In the genomic region with DNA sequence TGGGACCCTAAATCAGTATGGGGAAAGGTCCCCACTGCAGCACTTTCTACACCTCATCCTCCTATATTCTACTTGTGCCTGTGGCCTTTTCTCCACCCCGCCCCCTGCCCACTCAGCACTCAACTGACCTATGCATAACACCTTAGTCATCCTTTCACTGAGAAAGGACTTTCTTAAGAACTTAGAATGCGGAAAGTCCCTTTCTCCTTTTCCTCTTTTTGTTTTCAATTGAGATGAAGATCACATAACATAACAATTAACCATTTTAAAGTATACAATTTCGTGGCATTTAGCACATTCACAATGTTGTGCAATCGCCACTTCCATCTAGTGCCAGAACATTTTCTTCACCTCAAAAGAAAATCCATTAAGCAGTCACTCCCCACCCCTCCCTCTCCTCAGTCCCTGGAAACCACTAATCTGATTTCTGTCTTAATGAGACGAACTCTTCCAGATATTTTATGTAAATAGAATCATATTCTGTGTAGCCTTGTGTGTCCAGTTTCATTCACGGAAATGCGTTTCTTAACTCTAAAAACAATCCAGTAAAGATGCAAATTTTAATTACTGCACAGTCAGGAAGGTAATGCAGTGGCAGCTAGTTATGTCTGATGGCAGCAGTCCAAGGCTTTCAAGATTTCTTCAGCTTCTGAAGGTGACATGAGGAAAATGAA, we compare ENCODE assay signal across 8 cellular contexts. TPM values are rescaled to one million over a fixed set of nuclear protein-coding genes. Genes with fewer than 3 reads are reported as not detected.
DNase-seq lines count a peak whose midpoint lies in the region; TF ChIP-seq lines count a peak whose summit lies in the region.

No MANE protein-coding gene starts in this region.

- H3K4me1 ChIP-seq in HAP-1, result peaks cover 17% of the 10 kb centered on the region
- peaks cover 11% of the 10 kb centered on the region for H3K4me1 ChIP-seq in endodermal cell (ENCODE audit: control insufficient read depth, insufficient read depth, low read length)

- no peak overlapping the region for H3K9ac ChIP-seq in endodermal cell (ENCODE audit: extremely low read depth, low read length, poor library complexity, severe bottlenecking)

- TF ChIP-seq CTCF in endodermal cell (conservative IDR thresholded peaks at IDR 0.05), result no peak
- no peak for TF ChIP-seq CTCF in progenitor cell of endocrine pancreas (IDR thresholded peaks at IDR 0.05; ENCODE audit: unreplicated experiment)

- H3K27ac Mint-ChIP-seq in endodermal cell (no peak overlapping the region), progenitor cell of endocrine pancreas (no peak overlapping the region)

- no peak overlapping the region for H3K27ac ChIP-seq in endodermal cell (ENCODE audit: low read depth, low read length)

- H3K27me3 Mint-ChIP-seq in endodermal cell (ENCODE audit: insufficient read depth) (peaks cover 11% of the 10 kb centered on the region), progenitor cell of endocrine pancreas (peaks cover 53% of the 10 kb centered on the region)

- no peaks in the 10 kb centered on the region for H3K36me3 ChIP-seq in HAP-1 (replicated peaks)
- H3K36me3 ChIP-seq in endodermal cell (ENCODE audit: control insufficient read depth, insufficient read depth, low read length), result no peaks in the 10 kb centered on the region

- H3K9me3 Mint-ChIP-seq in endodermal cell (no peaks in the 10 kb centered on the region), progenitor cell of endocrine pancreas (ENCODE audit: low read depth) (no peaks in the 10 kb centered on the region)

- H3K4me3 ChIP-seq in HAP-1 (no peak overlapping the region), endodermal cell (ENCODE audit: low read length) (no peak overlapping the region)

- H3K4me3 Mint-ChIP-seq in endodermal cell, result no peak overlapping the region
- H3K4me3 Mint-ChIP-seq in progenitor cell of endocrine pancreas (ENCODE audit: low read depth), result no peak overlapping the region

- peak; percentile 37 for DNase-seq in GM04504 (ENCODE audit: low read depth)
- peak; percentile 78 to 80 for DNase-seq in HAP-1 (ENCODE audit: low spot score in 2 of 2)
- DNase-seq in endodermal cell, result peak; percentile 65
- peak; percentile 4 to 50 for DNase-seq in stimulated activated CD4-positive, alpha-beta T cell treated with anti-CD3 and anti-CD28 coated beads, Interleukin-1b, Interleukin-23, amount 100 ng/mL, for 4 hours (ENCODE audit: low read depth in 2 of 2)
- DNase-seq in progenitor cell of endocrine pancreas (ENCODE audit: low spot score, unreplicated experiment), result no peak
- DNase-seq in HEK293T (ENCODE audit: extremely low spot score), result no peak
- no peak for DNase-seq in NCI-H1694 (lab: John Stamatoyannopoulos, UW)

- no peaks in the 10 kb centered on the region for H3K27me3 ChIP-seq in HAP-1 (ENCODE audit: low read depth)
- peaks cover 6% of the 10 kb centered on the region for H3K27me3 ChIP-seq in endodermal cell (ENCODE audit: control insufficient read depth, insufficient read depth, low read length, poor library complexity, severe bottlenecking)

- H3K9me3 ChIP-seq in HAP-1 (no peaks in the 10 kb centered on the region), endodermal cell (ENCODE audit: control insufficient read depth, low read length) (no peaks in the 10 kb centered on the region)

- in situ Hi-C loops in HAP-1 (cut with MboI; ENCODE audit: low sequenced_read_pairs), result loop anchor here (10.0 kb wide), 1 partner anchor 173 kb away; a partner anchor contains a TSS

- POLR2A ChIA-PET in HEK293T (lab: Yijun Ruan, JAX), result no interaction called here

- H3K4me1 Mint-ChIP-seq in endodermal cell (peaks cover 29% of the 10 kb centered on the region), progenitor cell of endocrine pancreas (ENCODE audit: low read depth) (peaks cover 8% of the 10 kb centered on the region)

- WGBS in endodermal cell (ENCODE audit: insufficient coverage in 1 of 2, insufficient read length in 1 of 2), 2 experiments, result 65 to 67% methylated on average over 4 to 7 of the region's 7 CpGs

- CTCF ChIA-PET in HEK293T (lab: Yijun Ruan, JAX), result no interaction called here

- H3K36me3 Mint-ChIP-seq in endodermal cell (ENCODE audit: low read depth) (no peaks in the 10 kb centered on the region), progenitor cell of endocrine pancreas (ENCODE audit: insufficient read depth) (no peaks in the 10 kb centered on the region)

TF ChIP-seq in PFSK-1, 5 proteins besides CTCF, POLR2A, EP300 and RAD21:
- TF ChIP-seq SIN3A (IDR thresholded peaks at IDR 0.05; ENCODE audit: borderline replicate concordance, insufficient read depth, low read length), result 0 out of 2 replicates have a peak, but pooled peaks have one; percentile 20
- TF ChIP-seq, protein P1, sequence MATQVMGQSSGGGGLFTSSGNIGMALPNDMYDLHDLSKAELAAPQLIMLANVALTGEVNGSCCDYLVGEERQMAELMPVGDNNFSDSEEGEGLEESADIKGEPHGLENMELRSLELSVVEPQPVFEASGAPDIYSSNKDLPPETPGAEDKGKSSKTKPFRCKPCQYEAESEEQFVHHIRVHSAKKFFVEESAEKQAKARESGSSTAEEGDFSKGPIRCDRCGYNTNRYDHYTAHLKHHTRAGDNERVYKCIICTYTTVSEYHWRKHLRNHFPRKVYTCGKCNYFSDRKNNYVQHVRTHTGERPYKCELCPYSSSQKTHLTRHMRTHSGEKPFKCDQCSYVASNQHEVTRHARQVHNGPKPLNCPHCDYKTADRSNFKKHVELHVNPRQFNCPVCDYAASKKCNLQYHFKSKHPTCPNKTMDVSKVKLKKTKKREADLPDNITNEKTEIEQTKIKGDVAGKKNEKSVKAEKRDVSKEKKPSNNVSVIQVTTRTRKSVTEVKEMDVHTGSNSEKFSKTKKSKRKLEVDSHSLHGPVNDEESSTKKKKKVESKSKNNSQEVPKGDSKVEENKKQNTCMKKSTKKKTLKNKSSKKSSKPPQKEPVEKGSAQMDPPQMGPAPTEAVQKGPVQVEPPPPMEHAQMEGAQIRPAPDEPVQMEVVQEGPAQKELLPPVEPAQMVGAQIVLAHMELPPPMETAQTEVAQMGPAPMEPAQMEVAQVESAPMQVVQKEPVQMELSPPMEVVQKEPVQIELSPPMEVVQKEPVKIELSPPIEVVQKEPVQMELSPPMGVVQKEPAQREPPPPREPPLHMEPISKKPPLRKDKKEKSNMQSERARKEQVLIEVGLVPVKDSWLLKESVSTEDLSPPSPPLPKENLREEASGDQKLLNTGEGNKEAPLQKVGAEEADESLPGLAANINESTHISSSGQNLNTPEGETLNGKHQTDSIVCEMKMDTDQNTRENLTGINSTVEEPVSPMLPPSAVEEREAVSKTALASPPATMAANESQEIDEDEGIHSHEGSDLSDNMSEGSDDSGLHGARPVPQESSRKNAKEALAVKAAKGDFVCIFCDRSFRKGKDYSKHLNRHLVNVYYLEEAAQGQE (IDR thresholded peaks at IDR 0.05; ENCODE audit: insufficient read depth in 1 of 2, low read depth in 2 of 2, low read length in 2 of 2), result no peak

TF ChIP-seq in HEK293T, 16 proteins besides CTCF, POLR2A, EP300 and RAD21:
- TF ChIP-seq BHLHE40 (IDR thresholded peaks at IDR 0.05; ENCODE audit: borderline replicate concordance) (no peak), ARNT (IDR thresholded peaks at IDR 0.05) (no peak), LEF1 (IDR thresholded peaks at IDR 0.05; ENCODE audit: borderline replicate concordance) (no peak), ELF4 (IDR thresholded peaks at IDR 0.05) (no peak), NFRKB (IDR thresholded peaks at IDR 0.05) (no peak), TARDBP (IDR thresholded peaks at IDR 0.05) (no peak), SUZ12 (IDR thresholded peaks at IDR 0.05) (no peak), ZNF384 (IDR thresholded peaks at IDR 0.05) (no peak), FOXK2 (IDR thresholded peaks at IDR 0.05) (no peak), FOXM1 (IDR thresholded peaks at IDR 0.05; ENCODE audit: borderline replicate concordance) (no peak), CTBP1 (IDR thresholded peaks at IDR 0.05; ENCODE audit: borderline replicate concordance) (no peak), SP1 (IDR thresholded peaks at IDR 0.05) (no peak), HDGF (IDR thresholded peaks at IDR 0.05; ENCODE audit: borderline replicate concordance) (no peak), FOXA1 (IDR thresholded peaks at IDR 0.05) (no peak), L3MBTL2 (conservative IDR thresholded peaks at IDR 0.05) (no peak)
- TF ChIP-seq, protein P2, sequence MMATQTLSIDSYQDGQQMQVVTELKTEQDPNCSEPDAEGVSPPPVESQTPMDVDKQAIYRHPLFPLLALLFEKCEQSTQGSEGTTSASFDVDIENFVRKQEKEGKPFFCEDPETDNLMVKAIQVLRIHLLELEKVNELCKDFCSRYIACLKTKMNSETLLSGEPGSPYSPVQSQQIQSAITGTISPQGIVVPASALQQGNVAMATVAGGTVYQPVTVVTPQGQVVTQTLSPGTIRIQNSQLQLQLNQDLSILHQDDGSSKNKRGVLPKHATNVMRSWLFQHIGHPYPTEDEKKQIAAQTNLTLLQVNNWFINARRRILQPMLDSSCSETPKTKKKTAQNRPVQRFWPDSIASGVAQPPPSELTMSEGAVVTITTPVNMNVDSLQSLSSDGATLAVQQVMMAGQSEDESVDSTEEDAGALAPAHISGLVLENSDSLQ (IDR thresholded peaks at IDR 0.05), result no peak

RNA-seq across cellular contexts. Expression of a gene that starts 41.7 kb away (rescaled TPM):
- 2.2 TPM for polyA plus RNA-seq in PFSK-1 (2012; ENCODE audit: insufficient read length, low read depth)
- total RNA-seq in endodermal cell, result under 1 TPM in 1 of 2 donors, not detected in 1; 0.95 TPM
- 6.3 TPM for polyA plus RNA-seq in endodermal cell (2013, experiment 1 of 2)
- 6.9 TPM for polyA plus RNA-seq in endodermal cell (2013, experiment 2 of 2)
- 1.9 and 2.7 TPM in 2 replicates for total RNA-seq in progenitor cell of endocrine pancreas

Comparison
In these comparisons a context has a peak if more than half of its experiments do, and no peak if none do; other contexts are left out.
1. DNase-seq: peak in GM04504 (single experiment), HAP-1 (2 of 2), endodermal cell (single experiment) and stimulated activated CD4-positive, alpha-beta T cell treated with anti-CD3 and anti-CD28 coated beads, Interleukin-1b, Interleukin-23, amount 100 ng/mL, for 4 hours (2 of 2); none in progenitor cell of endocrine pancreas (single experiment), HEK293T (single experiment) and NCI-H1694 (single experiment).